Comparison of ENCODE assay signal across 1 cellular context in genomic region chr1:225755668-225756294, GRCh38.
TF ChIP-seq lines count a peak whose summit lies in the region.

No MANE protein-coding gene starts in this region.

TF ChIP-seq in H1, 55 proteins besides CTCF, POLR2A, EP300 and RAD21:
- TF ChIP-seq GTF2F1 (IDR thresholded peaks at IDR 0.05; ENCODE audit: borderline replicate concordance, low read depth, low read length) (no peak), POLR2AphosphoS5 (IDR thresholded peaks at IDR 0.05; ENCODE audit: low read depth, low read length) (no peak)
